In the genomic region with DNA sequence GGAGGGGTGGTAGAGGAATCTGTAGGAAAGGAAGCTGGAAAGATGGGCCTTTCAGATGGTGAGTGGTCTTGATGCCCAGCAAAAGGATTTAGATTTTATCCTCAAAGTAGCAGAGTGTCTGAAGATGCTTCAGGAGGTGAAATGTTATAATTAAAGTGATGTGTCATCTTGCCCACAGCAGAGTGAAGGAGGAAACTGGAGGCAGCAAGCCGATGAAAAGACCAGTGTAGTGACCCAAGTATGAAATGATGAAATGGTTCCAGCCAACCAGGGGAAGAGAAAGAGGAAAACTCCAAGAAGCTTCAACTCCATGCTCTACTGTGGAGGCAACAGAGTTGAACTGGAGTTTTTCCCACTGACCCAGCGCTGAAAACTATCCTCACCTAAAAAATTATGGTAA, we compare ENCODE assay signal across 19 cellular contexts.
DNase-seq lines count a peak whose midpoint lies in the region; ATAC-seq and TF ChIP-seq lines count a peak whose summit lies in the region.
"Had no signal": no experiment of that assay in that cellular context is flagged by ENCODE, and none has a peak within 500 bp of the region (broad histone marks: within the 10 kb centered on the region; RNA-seq: fewer than 3 reads in every experiment).

No MANE protein-coding gene starts in this region.

- no peak overlapping the region for H3K4me3 ChIP-seq in upper lobe of right lung
- H3K4me3 ChIP-seq: HAP-1, lower lobe of right lung, neural progenitor cell had no signal

- H3K9me3 ChIP-seq in upper lobe of right lung: no peaks in the 10 kb centered on the region
- H3K9me3 ChIP-seq: HAP-1, lower lobe of right lung had no signal

- in situ Hi-C loops in GM13977 (cut with MboI; ENCODE audit: low pct_unique_long_range_greater_than_20kb, low sequenced_read_pairs, unreplicated experiment): no loop called here

- H3K27me3 Mint-ChIP-seq in activated naive CD4-positive, alpha-beta T cell treated with anti-CD3 and anti-CD28 coated beads, Interleukin-2, amount 10 ng/mL, durations not matched to agents 7 days and 5 days: no peaks in the 10 kb centered on the region
- H3K27me3 Mint-ChIP-seq in WTC11 (ENCODE audit: low read depth) (no peaks in the 10 kb centered on the region), memory B cell (no peaks in the 10 kb centered on the region)

- H3K4me1 ChIP-seq in upper lobe of right lung: peaks cover 25% of the 10 kb centered on the region
- H3K4me1 ChIP-seq: neural progenitor cell had no signal

- no peak overlapping the region for H3K27ac ChIP-seq in upper lobe of right lung
- H3K27ac ChIP-seq: lower lobe of right lung, neural progenitor cell, RWPE1 had no signal

- no peak for ATAC-seq in WTC11
- no peak for ATAC-seq in memory B cell (ENCODE audit: low read depth)
- ATAC-seq in upper lobe of right lung: peak; percentile 25
- ATAC-seq: HepG2, lower lobe of right lung, right cardiac atrium had no signal

- H3K9me3 Mint-ChIP-seq in activated naive CD4-positive, alpha-beta T cell treated with anti-CD3 and anti-CD28 coated beads, Interleukin-2, amount 10 ng/mL, durations not matched to agents 7 days and 5 days: no peaks in the 10 kb centered on the region
- no peaks in the 10 kb centered on the region for H3K9me3 Mint-ChIP-seq in WTC11
- H3K9me3 Mint-ChIP-seq in memory B cell: no peaks in the 10 kb centered on the region
- H3K9me3 Mint-ChIP-seq: endodermal cell, neural progenitor cell had no signal

- POLR2A ChIA-PET in WTC11 (lab: Charles Lee): interaction anchor here (0.7 kb wide), 1 partner anchor 39 kb away, joined by 3 read pairs; no protein-coding TSS in a partner anchor

- CTCF ChIA-PET in activated naive CD4-positive, alpha-beta T cell treated with anti-CD3 and anti-CD28 coated beads, Interleukin-2, amount 10 ng/mL, durations not matched to agents 7 days and 5 days (lab: Charles Lee): interaction anchor here (0.6 to 1.0 kb wide), 2 partner anchors 9 to 33 kb away, joined by 3 read pairs; no protein-coding TSS in a partner anchor
- CTCF ChIA-PET in WTC11 (lab: Charles Lee): interaction anchor here (0.5 to 0.7 kb wide), 3 partner anchors 69 to 721 kb away, joined by 3 to 4 read pairs (median 4); no protein-coding TSS in a partner anchor

- no peak for DNase-seq in activated naive CD4-positive, alpha-beta T cell treated with anti-CD3 and anti-CD28 coated beads, Interleukin-2, amount 10 ng/mL, durations not matched to agents 7 days and 5 days
- DNase-seq in activated naive CD4-positive, alpha-beta T cell (lab: John Stamatoyannopoulos, UW): no peak
- no peak for DNase-seq in WTC11 (ENCODE audit: low spot score)
- DNase-seq in memory B cell (ENCODE audit: low spot score in 2 of 2): no peak
- no peak for DNase-seq in upper lobe of right lung
- DNase-seq in SW 1271 (lab: John Stamatoyannopoulos, UW): no peak
- DNase-seq in GM13977 (ENCODE audit: low spot score): no peak
- no peak for DNase-seq in DMS114 treated with DMSO at 0.1 percent for 48 hours (lab: John Stamatoyannopoulos, UW; ENCODE audit: unreplicated experiment)
- DNase-seq: activated CD8-positive, alpha-beta memory T cell treated with anti-CD3 and anti-CD28 coated beads for 24 hours; endodermal cell; foreskin fibroblast; lower lobe of right lung; NCI-H1048; right cardiac atrium; T-helper 9 cell had no signal

- no peak overlapping the region for H3K4me3 Mint-ChIP-seq in activated naive CD4-positive, alpha-beta T cell treated with anti-CD3 and anti-CD28 coated beads, Interleukin-2, amount 10 ng/mL, durations not matched to agents 7 days and 5 days
- H3K4me3 Mint-ChIP-seq in WTC11 (no peak overlapping the region), memory B cell (peak overlapping the region; percentile 31)
- H3K4me3 Mint-ChIP-seq: endodermal cell, neural progenitor cell had no signal

- peak overlapping the region; percentile 7 for H3K27ac Mint-ChIP-seq in activated naive CD4-positive, alpha-beta T cell treated with anti-CD3 and anti-CD28 coated beads, Interleukin-2, amount 10 ng/mL, durations not matched to agents 7 days and 5 days
- H3K27ac Mint-ChIP-seq in WTC11: peak overlapping the region; percentile 38; the same call in 1 of the 2 replicates
- peak overlapping the region; percentile 64 for H3K27ac Mint-ChIP-seq in memory B cell
- H3K27ac Mint-ChIP-seq: endodermal cell, neural progenitor cell had no signal

- H3K27me3 ChIP-seq in upper lobe of right lung: no peaks in the 10 kb centered on the region
- H3K27me3 ChIP-seq: neural progenitor cell had no signal

- peaks cover 18% of the 10 kb centered on the region for H3K36me3 Mint-ChIP-seq in activated naive CD4-positive, alpha-beta T cell treated with anti-CD3 and anti-CD28 coated beads, Interleukin-2, amount 10 ng/mL, durations not matched to agents 7 days and 5 days
- H3K36me3 Mint-ChIP-seq in WTC11 (no peaks in the 10 kb centered on the region), memory B cell (no peaks in the 10 kb centered on the region)
- H3K36me3 Mint-ChIP-seq: neural progenitor cell had no signal

- intact Hi-C loops in upper lobe of right lung (cut with DNase I): no loop called here

- H3K4me1 Mint-ChIP-seq in activated naive CD4-positive, alpha-beta T cell treated with anti-CD3 and anti-CD28 coated beads, Interleukin-2, amount 10 ng/mL, durations not matched to agents 7 days and 5 days: peaks cover 77% of the 10 kb centered on the region
- H3K4me1 Mint-ChIP-seq in WTC11 (peaks cover 81% of the 10 kb centered on the region), memory B cell (peaks cover 58% of the 10 kb centered on the region)

- no peaks in the 10 kb centered on the region for H3K36me3 ChIP-seq in upper lobe of right lung
- H3K36me3 ChIP-seq: HAP-1, lower lobe of right lung, neural progenitor cell had no signal

- no peak for TF ChIP-seq CTCF in WTC11 (IDR thresholded peaks at IDR 0.05)
- no peak for TF ChIP-seq CTCF in upper lobe of right lung (IDR thresholded peaks at IDR 0.05)
- TF ChIP-seq CTCF in GM13977 (IDR thresholded peaks at IDR 0.05; ENCODE audit: extremely low read depth, insufficient read depth, missing control alignments): no peak

TF ChIP-seq in WTC11, 78 proteins besides CTCF, POLR2A, EP300 and RAD21:
- no peak for TF ChIP-seq MLX (CRISPR knock-in tag; IDR thresholded peaks at IDR 0.05)
- no peak for TF ChIP-seq NR2C2 (CRISPR knock-in tag; IDR thresholded peaks at IDR 0.05)
- TF ChIP-seq E2F4 (CRISPR knock-in tag; IDR thresholded peaks at IDR 0.05; ENCODE audit: borderline replicate concordance, low read depth): no peak
- TF ChIP-seq CREM (CRISPR knock-in tag; IDR thresholded peaks at IDR 0.05): no peak
- TF ChIP-seq GTF2I (CRISPR knock-in tag; conservative IDR thresholded peaks at IDR 0.05): no peak
- no peak for TF ChIP-seq ATF1 (CRISPR knock-in tag; IDR thresholded peaks at IDR 0.05)
- no peak for TF ChIP-seq FOXK1 (CRISPR knock-in tag; IDR thresholded peaks at IDR 0.05)
- TF ChIP-seq, protein P1, sequence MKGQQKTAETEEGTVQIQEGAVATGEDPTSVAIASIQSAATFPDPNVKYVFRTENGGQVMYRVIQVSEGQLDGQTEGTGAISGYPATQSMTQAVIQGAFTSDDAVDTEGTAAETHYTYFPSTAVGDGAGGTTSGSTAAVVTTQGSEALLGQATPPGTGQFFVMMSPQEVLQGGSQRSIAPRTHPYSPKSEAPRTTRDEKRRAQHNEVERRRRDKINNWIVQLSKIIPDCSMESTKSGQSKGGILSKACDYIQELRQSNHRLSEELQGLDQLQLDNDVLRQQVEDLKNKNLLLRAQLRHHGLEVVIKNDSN (CRISPR knock-in tag; IDR thresholded peaks at IDR 0.05): no peak
TF ChIP-seq in WTC11: peak in this region for 0.

Comparison
In these comparisons a context has a peak if more than half of its experiments do, and no peak if none do; other contexts are left out.
1. H3K27ac Mint-ChIP-seq: peak in every context shown above with its lines; median percentile 64 in memory B cell; 38 in WTC11; 7 in activated naive CD4-positive, alpha-beta T cell treated with anti-CD3 and anti-CD28 coated beads, Interleukin-2, amount 10 ng/mL, durations not matched to agents 7 days and 5 days.